Comparison of ENCODE assay signal across 13 cellular contexts in genomic region chr2:236659758-236660150, GRCh38.
DNase-seq lines count a peak whose midpoint lies in the region; ATAC-seq and TF ChIP-seq lines count a peak whose summit lies in the region.
"Had no signal": no experiment of that assay in that cellular context is flagged by ENCODE, and none has a peak within 500 bp of the region (broad histone marks: within the 10 kb centered on the region; RNA-seq: fewer than 3 reads in every experiment).

No MANE protein-coding gene starts in this region.

- no peaks in the 10 kb centered on the region for H3K36me3 Mint-ChIP-seq in stimulated activated effector memory CD8-positive, alpha-beta T cell treated with anti-CD3 and anti-CD28 coated beads, Interleukin-12 subunit alpha, Interleukin-12 subunit beta, amount 100 ng/mL, for 72 hours

- no peak overlapping the region for H3K27ac Mint-ChIP-seq in stimulated activated effector memory CD8-positive, alpha-beta T cell treated with anti-CD3 and anti-CD28 coated beads, Interleukin-12 subunit alpha, Interleukin-12 subunit beta, amount 100 ng/mL, for 72 hours

- ATAC-seq in stimulated activated effector memory CD8-positive, alpha-beta T cell treated with anti-CD3 and anti-CD28 coated beads, Interleukin-12 subunit alpha, Interleukin-12 subunit beta, amount 100 ng/mL, for 72 hours = no peak
- ATAC-seq in HG03342 (IDR thresholded peaks at IDR 0.05; ENCODE audit: unreplicated experiment) = no peak

- TF ChIP-seq CTCF in epithelial cell of esophagus (IDR thresholded peaks at IDR 0.05; ENCODE audit: insufficient read depth, low read depth, low read length, missing control alignments) = no peak

- no peak overlapping the region for H3K4me3 ChIP-seq in epithelial cell of esophagus (ENCODE audit: low read length)

- no peak overlapping the region for H3K4me3 Mint-ChIP-seq in stimulated activated effector memory CD8-positive, alpha-beta T cell treated with anti-CD3 and anti-CD28 coated beads, Interleukin-12 subunit alpha, Interleukin-12 subunit beta, amount 100 ng/mL, for 72 hours

- intact Hi-C loops in posterior vena cava (cut with DNase I) (no loop called here), head of caudate nucleus (cut with DNase I) (no loop called here)

- no peaks in the 10 kb centered on the region for H3K9me3 Mint-ChIP-seq in stimulated activated effector memory CD8-positive, alpha-beta T cell treated with anti-CD3 and anti-CD28 coated beads, Interleukin-12 subunit alpha, Interleukin-12 subunit beta, amount 100 ng/mL, for 72 hours

- H3K4me1 Mint-ChIP-seq in stimulated activated effector memory CD8-positive, alpha-beta T cell treated with anti-CD3 and anti-CD28 coated beads, Interleukin-12 subunit alpha, Interleukin-12 subunit beta, amount 100 ng/mL, for 72 hours = no peaks in the 10 kb centered on the region

- DNase-seq in H4 (ENCODE audit: low spot score) (peak; percentile 91), NCI-H2196 treated with DMSO at 0.1 percent for 48 hours (lab: John Stamatoyannopoulos, UW; ENCODE audit: unreplicated experiment) (peak; percentile 77), epithelial cell of esophagus (ENCODE audit: low read depth) (peak; percentile 47), posterior vena cava (ENCODE audit: low spot score) (peak; percentile 70), head of caudate nucleus (no peak)
- DNase-seq in stimulated activated effector memory CD8-positive, alpha-beta T cell treated with anti-CD3 and anti-CD28 coated beads, Interleukin-12 subunit alpha, Interleukin-12 subunit beta, amount 100 ng/mL, for 72 hours (ENCODE audit: low spot score in 2 of 2) = no peak
- DNase-seq in activated T-cell treated with anti-CD3 and anti-CD28 coated beads, Interleukin-2, amount 50 U/mL, for 48 hours = no peak
- DNase-seq: activated CD4-positive, alpha-beta T cell treated with anti-CD3 and anti-CD28 coated beads, Interleukin-2, amount 50 U/mL, for 1 hour; amygdala; COR-L47; KBM-7; stimulated activated naive CD4-positive, alpha-beta T cell had no signal

Comparison
In these comparisons a context has a peak if more than half of its experiments do, and no peak if none do; other contexts are left out.
1. DNase-seq: peak in H4 (single experiment), NCI-H2196 treated with DMSO at 0.1 percent for 48 hours (single experiment), epithelial cell of esophagus (single experiment) and posterior vena cava (single experiment); none in stimulated activated effector memory CD8-positive, alpha-beta T cell treated with anti-CD3 and anti-CD28 coated beads, Interleukin-12 subunit alpha, Interleukin-12 subunit beta, amount 100 ng/mL, for 72 hours (0 of 2), activated T-cell treated with anti-CD3 and anti-CD28 coated beads, Interleukin-2, amount 50 U/mL, for 48 hours (0 of 2) and head of caudate nucleus (0 of 42).